15 cellular contexts compared by ENCODE assay signal in the genomic region with DNA sequence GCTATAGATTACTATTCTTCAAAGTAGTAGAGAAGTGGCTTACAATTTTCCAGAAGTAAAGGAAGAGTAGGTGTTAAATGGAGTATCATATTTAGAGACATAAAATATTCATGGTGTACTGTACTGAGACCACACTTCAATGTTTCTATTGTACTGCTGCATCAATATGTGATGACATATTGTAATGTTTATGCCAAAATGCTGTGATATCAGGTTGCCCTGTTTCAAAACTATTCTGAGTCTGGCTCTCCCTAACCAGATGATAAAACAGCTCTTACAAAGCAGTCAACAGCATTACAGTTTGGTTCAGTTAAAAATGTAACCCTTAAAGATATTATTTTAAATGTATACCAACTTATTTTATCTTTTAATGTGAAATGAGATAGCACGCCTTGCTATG. TPM values are rescaled to one million over a fixed set of nuclear protein-coding genes. Genes with fewer than 3 reads are reported as not detected.
"Had no signal": no experiment of that assay in that cellular context is flagged by ENCODE, and none has a peak within 500 bp of the region (broad histone marks: within the 10 kb centered on the region; RNA-seq: fewer than 3 reads in every experiment).

No MANE protein-coding gene starts in this region.

- ATAC-seq: esophagus mucosa; natural killer cell treated with Interleukin-12 subunit alpha and Interleukin-12 subunit beta and Interleukin-15 and Interleukin-18, amount 100 ng/mL, for 72 hours had no signal

- H3K36me3 ChIP-seq: left lung, WERI-Rb-1 had no signal

- H3K4me3 ChIP-seq: left lung, testis, upper lobe of right lung had no signal

- H3K27ac ChIP-seq: left lung, testis, upper lobe of right lung, WERI-Rb-1 had no signal

- H3K4me1 Mint-ChIP-seq: memory B cell had no signal

- H3K27ac Mint-ChIP-seq: activated naive CD4-positive, alpha-beta T cell treated with anti-CD3 and anti-CD28 coated beads for 36 hours; natural killer cell treated with Interleukin-12 subunit alpha and Interleukin-12 subunit beta and Interleukin-15 and Interleukin-18, amount 100 ng/mL, for 72 hours; stimulated activated naive CD8-positive, alpha-beta T cell treated with anti-CD3 and anti-CD28 coated beads, Interleukin-15, amount 100 ng/mL, for 72 hours had no signal

- H3K27me3 ChIP-seq: left lung, testis, upper lobe of right lung had no signal

- DNase-seq: activated CD4-positive, alpha-beta T cell treated with anti-CD3 and anti-CD28 coated beads, Interleukin-2, amount 50 U/mL, for 48 hours; activated naive CD4-positive, alpha-beta T cell treated with anti-CD3 and anti-CD28 coated beads for 36 hours; left lung; posterior cingulate gyrus; stimulated activated CD4-positive, alpha-beta T cell treated with anti-CD3 and anti-CD28 coated beads, Interleukin-1b, Interleukin-23, amount 100 ng/mL, for 48 hours; stimulated activated naive CD8-positive, alpha-beta T cell treated with anti-CD3 and anti-CD28 coated beads, Interleukin-15, amount 100 ng/mL, for 72 hours; T-helper 17 cell; testis; upper lobe of right lung; WERI-Rb-1 had no signal

- H3K4me3 Mint-ChIP-seq: activated naive CD4-positive, alpha-beta T cell treated with anti-CD3 and anti-CD28 coated beads for 36 hours; activated T-helper 17 cell treated with anti-CD3 and anti-CD28 coated beads, Interleukin-2, amount 50 U/mL, for 72 hours; memory B cell; natural killer cell treated with Interleukin-12 subunit alpha and Interleukin-12 subunit beta and Interleukin-15 and Interleukin-18, amount 100 ng/mL, for 72 hours; stimulated activated naive CD8-positive, alpha-beta T cell treated with anti-CD3 and anti-CD28 coated beads, Interleukin-15, amount 100 ng/mL, for 72 hours; T-helper 17 cell had no signal

- H3K27me3 Mint-ChIP-seq: activated T-helper 17 cell treated with anti-CD3 and anti-CD28 coated beads, Interleukin-2, amount 50 U/mL, for 72 hours; memory B cell; natural killer cell treated with Interleukin-12 subunit alpha and Interleukin-12 subunit beta and Interleukin-15 and Interleukin-18, amount 100 ng/mL, for 72 hours; stimulated activated naive CD8-positive, alpha-beta T cell treated with anti-CD3 and anti-CD28 coated beads, Interleukin-15, amount 100 ng/mL, for 72 hours; T-helper 17 cell had no signal

- H3K36me3 Mint-ChIP-seq: natural killer cell treated with Interleukin-12 subunit alpha and Interleukin-12 subunit beta and Interleukin-15 and Interleukin-18, amount 100 ng/mL, for 72 hours had no signal

- H3K9me3 Mint-ChIP-seq: activated naive CD4-positive, alpha-beta T cell treated with anti-CD3 and anti-CD28 coated beads for 36 hours; activated T-helper 17 cell treated with anti-CD3 and anti-CD28 coated beads, Interleukin-2, amount 50 U/mL, for 72 hours; memory B cell; natural killer cell treated with Interleukin-12 subunit alpha and Interleukin-12 subunit beta and Interleukin-15 and Interleukin-18, amount 100 ng/mL, for 72 hours; stimulated activated naive CD8-positive, alpha-beta T cell treated with anti-CD3 and anti-CD28 coated beads, Interleukin-15, amount 100 ng/mL, for 72 hours had no signal

- H3K9me3 ChIP-seq: left lung, testis, upper lobe of right lung had no signal

RNA-seq across cellular contexts. Expression of a gene that starts 30.8 kb away (rescaled TPM):
- total RNA-seq: activated naive CD4-positive, alpha-beta T cell treated with anti-CD3 and anti-CD28 coated beads for 36 hours; activated T-helper 17 cell treated with anti-CD3 and anti-CD28 coated beads, Interleukin-2, amount 50 U/mL, for 72 hours; cardiac septum; esophagus mucosa; left lung; natural killer cell treated with Interleukin-12 subunit alpha and Interleukin-12 subunit beta and Interleukin-15 and Interleukin-18, amount 100 ng/mL, for 72 hours; T-helper 17 cell; upper lobe of right lung had no signal
